In the genomic region with DNA sequence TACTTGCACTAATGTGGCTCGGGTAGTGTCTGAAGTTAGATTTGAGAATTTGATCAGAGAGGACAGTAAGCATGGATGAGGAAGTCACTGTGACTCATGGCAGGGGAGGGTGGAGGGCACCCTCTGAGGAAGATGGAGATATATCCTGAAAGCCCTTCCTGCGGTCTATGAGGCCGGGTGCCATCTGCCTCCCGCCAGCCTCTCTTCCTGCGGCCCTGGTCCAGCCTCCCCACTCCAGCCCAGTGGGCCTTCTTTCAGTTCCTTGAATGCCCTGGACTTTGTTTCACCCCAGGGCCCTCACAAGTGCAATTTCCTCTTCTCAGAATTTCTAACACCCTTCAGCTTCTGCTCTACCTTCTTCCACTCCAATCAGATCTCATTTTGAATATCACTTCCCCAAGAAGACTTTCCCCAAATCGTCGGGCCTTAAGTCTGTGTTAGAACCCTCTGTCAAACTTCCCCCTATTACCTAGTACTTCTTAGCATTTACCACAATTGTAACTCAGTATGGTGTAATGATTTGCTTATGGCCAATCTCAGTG, we compare ENCODE assay signal across 1 cellular context.
TF ChIP-seq lines count a peak whose summit lies in the region.

No MANE protein-coding gene starts in this region.

TF ChIP-seq in GM23338, 12 proteins besides CTCF, POLR2A, EP300 and RAD21 (continued from another document):
- TF ChIP-seq, protein P1, sequence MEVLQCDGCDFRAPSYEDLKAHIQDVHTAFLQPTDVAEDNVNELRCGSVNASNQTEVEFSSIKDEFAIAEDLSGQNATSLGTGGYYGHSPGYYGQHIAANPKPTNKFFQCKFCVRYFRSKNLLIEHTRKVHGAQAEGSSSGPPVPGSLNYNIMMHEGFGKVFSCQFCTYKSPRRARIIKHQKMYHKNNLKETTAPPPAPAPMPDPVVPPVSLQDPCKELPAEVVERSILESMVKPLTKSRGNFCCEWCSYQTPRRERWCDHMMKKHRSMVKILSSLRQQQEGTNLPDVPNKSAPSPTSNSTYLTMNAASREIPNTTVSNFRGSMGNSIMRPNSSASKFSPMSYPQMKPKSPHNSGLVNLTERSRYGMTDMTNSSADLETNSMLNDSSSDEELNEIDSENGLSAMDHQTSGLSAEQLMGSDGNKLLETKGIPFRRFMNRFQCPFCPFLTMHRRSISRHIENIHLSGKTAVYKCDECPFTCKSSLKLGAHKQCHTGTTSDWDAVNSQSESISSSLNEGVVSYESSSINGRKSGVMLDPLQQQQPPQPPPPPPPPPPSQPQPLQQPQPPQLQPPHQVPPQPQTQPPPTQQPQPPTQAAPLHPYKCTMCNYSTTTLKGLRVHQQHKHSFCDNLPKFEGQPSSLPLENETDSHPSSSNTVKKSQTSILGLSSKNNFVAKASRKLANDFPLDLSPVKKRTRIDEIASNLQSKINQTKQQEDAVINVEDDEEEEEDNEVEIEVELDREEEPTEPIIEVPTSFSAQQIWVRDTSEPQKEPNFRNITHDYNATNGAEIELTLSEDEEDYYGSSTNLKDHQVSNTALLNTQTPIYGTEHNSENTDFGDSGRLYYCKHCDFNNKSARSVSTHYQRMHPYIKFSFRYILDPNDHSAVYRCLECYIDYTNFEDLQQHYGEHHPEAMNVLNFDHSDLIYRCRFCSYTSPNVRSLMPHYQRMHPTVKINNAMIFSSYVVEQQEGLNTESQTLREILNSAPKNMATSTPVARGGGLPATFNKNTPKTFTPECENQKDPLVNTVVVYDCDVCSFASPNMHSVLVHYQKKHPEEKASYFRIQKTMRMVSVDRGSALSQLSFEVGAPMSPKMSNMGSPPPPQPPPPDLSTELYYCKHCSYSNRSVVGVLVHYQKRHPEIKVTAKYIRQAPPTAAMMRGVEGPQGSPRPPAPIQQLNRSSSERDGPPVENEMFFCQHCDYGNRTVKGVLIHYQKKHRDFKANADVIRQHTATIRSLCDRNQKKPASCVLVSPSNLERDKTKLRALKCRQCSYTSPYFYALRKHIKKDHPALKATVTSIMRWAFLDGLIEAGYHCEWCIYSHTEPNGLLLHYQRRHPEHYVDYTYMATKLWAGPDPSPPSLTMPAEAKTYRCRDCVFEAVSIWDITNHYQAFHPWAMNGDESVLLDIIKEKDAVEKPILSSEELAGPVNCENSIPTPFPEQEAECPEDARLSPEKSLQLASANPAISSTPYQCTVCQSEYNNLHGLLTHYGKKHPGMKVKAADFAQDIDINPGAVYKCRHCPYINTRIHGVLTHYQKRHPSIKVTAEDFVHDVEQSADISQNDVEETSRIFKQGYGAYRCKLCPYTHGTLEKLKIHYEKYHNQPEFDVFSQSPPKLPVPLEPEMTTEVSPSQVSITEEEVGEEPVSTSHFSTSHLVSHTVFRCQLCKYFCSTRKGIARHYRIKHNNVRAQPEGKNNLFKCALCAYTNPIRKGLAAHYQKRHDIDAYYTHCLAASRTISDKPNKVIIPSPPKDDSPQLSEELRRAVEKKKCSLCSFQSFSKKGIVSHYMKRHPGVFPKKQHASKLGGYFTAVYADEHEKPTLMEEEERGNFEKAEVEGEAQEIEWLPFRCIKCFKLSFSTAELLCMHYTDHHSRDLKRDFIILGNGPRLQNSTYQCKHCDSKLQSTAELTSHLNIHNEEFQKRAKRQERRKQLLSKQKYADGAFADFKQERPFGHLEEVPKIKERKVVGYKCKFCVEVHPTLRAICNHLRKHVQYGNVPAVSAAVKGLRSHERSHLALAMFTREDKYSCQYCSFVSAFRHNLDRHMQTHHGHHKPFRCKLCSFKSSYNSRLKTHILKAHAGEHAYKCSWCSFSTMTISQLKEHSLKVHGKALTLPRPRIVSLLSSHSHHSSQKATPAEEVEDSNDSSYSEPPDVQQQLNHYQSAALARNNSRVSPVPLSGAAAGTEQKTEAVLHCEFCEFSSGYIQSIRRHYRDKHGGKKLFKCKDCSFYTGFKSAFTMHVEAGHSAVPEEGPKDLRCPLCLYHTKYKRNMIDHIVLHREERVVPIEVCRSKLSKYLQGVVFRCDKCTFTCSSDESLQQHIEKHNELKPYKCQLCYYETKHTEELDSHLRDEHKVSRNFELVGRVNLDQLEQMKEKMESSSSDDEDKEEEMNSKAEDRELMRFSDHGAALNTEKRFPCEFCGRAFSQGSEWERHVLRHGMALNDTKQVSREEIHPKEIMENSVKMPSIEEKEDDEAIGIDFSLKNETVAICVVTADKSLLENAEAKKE (CRISPR knock-in tag; IDR thresholded peaks at IDR 0.05) = no peak
- TF ChIP-seq EZH2 (IDR thresholded peaks at IDR 0.05; ENCODE audit: low read depth, unreplicated experiment) (no peak), ZNF114 (CRISPR knock-in tag; IDR thresholded peaks at IDR 0.05) (no peak), ZNF331 (CRISPR knock-in tag; IDR thresholded peaks at IDR 0.05; ENCODE audit: low read depth) (no peak)
- TF ChIP-seq, protein P2, sequence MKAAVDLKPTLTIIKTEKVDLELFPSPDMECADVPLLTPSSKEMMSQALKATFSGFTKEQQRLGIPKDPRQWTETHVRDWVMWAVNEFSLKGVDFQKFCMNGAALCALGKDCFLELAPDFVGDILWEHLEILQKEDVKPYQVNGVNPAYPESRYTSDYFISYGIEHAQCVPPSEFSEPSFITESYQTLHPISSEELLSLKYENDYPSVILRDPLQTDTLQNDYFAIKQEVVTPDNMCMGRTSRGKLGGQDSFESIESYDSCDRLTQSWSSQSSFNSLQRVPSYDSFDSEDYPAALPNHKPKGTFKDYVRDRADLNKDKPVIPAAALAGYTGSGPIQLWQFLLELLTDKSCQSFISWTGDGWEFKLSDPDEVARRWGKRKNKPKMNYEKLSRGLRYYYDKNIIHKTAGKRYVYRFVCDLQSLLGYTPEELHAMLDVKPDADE (IDR thresholded peaks at IDR 0.05) = no peak
